Comparison of ENCODE assay signal across 9 cellular contexts in the genomic region with DNA sequence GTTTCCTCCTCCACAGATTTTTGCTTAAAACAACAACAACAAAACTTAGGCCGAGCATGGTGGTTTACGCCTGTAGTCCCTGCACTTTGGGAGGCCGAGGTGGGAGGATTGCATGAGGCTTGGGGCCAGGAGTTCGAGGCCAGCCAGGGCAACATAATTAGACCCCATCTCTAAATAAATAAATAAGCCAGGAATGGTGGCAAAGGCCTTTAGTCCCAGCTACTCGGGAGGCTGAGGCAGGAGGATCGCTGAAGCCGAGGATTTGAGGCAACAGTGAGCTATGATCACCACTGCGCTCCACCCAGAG. TPM values are rescaled to one million over a fixed set of nuclear protein-coding genes. Genes with fewer than 3 reads are reported as not detected.
DNase-seq lines count a peak whose midpoint lies in the region; ATAC-seq and TF ChIP-seq lines count a peak whose summit lies in the region.
"Had no signal": no experiment of that assay in that cellular context is flagged by ENCODE, and none has a peak within 500 bp of the region (broad histone marks: within the 10 kb centered on the region; RNA-seq: fewer than 3 reads in every experiment).

No MANE protein-coding gene starts in this region.

- peaks cover 9% of the 10 kb centered on the region for H3K36me3 Mint-ChIP-seq in natural killer cell treated with Interleukin-12 subunit alpha and Interleukin-12 subunit beta and Interleukin-15 and Interleukin-18, amount 100 ng/mL, for 72 hours

- TF ChIP-seq CTCF in AG04450 (IDR thresholded peaks at IDR 0.05; ENCODE audit: low read depth, low read length), result no peak

- H3K4me1 Mint-ChIP-seq in natural killer cell treated with Interleukin-12 subunit alpha and Interleukin-12 subunit beta and Interleukin-15 and Interleukin-18, amount 100 ng/mL, for 72 hours (ENCODE audit: low read depth in 2 of 2), result peaks cover 20 to 32% of the 10 kb centered on the region in 2 donors

- H3K9ac ChIP-seq in HUES6 (ENCODE audit: low read length) (no peak overlapping the region), adipocyte (ENCODE audit: low read length) (peak overlapping the region; percentile 93)

- no peaks in the 10 kb centered on the region for H3K9me3 ChIP-seq in AG04450 (ENCODE audit: control insufficient read depth, insufficient read depth, low read length)
- no peaks in the 10 kb centered on the region for H3K9me3 ChIP-seq in HUES6 (ENCODE audit: control insufficient read depth, insufficient read depth, low read depth, low read length)
- H3K9me3 ChIP-seq in adipocyte (ENCODE audit: control insufficient read depth, low read length), result no peaks in the 10 kb centered on the region
- H3K9me3 ChIP-seq: heart right ventricle had no signal

- no peak for ATAC-seq in natural killer cell treated with Interleukin-12 subunit alpha and Interleukin-12 subunit beta and Interleukin-15 and Interleukin-18, amount 100 ng/mL, for 72 hours
- ATAC-seq in HG03045 (IDR thresholded peaks at IDR 0.05; ENCODE audit: unreplicated experiment) (no peak), HG02970 (IDR thresholded peaks at IDR 0.05; ENCODE audit: low FRiP score, unreplicated experiment) (no peak)
- ATAC-seq: heart right ventricle had no signal

- POLR2A ChIA-PET in AG04450 (lab: Yijun Ruan, JAX), result interaction anchor here (0.9 to 2.4 kb wide), 2 partner anchors 79 to 91 kb away, joined by 3 to 8 read pairs; no protein-coding TSS in a partner anchor

- H3K4me1 ChIP-seq in HUES6 (ENCODE audit: control insufficient read depth, insufficient read depth, low read length), result peaks cover 6% of the 10 kb centered on the region
- peaks cover 27% of the 10 kb centered on the region for H3K4me1 ChIP-seq in adipocyte (ENCODE audit: control insufficient read depth, insufficient read depth, low read length)

- H3K27ac ChIP-seq in AG04450 (ENCODE audit: low read depth, low read length) (peak overlapping the region; percentile 21), HUES6 (ENCODE audit: low read depth, low read length) (no peak overlapping the region)

- H3K36me3 ChIP-seq in HUES6 (ENCODE audit: control insufficient read depth, insufficient read depth, low read length) (no peaks in the 10 kb centered on the region), adipocyte (ENCODE audit: control insufficient read depth, insufficient read depth, low read length, severe bottlenecking) (no peaks in the 10 kb centered on the region)
- H3K36me3 ChIP-seq: heart right ventricle had no signal

- no peak overlapping the region for H3K4me3 ChIP-seq in AG04450 (ENCODE audit: low read depth, low read length)
- peak overlapping the region; percentile 85 for H3K4me3 ChIP-seq in HUES6 (ENCODE audit: low read depth, low read length)
- H3K4me3 ChIP-seq in adipocyte (ENCODE audit: low read length), result peak overlapping the region; percentile 89

- no peaks in the 10 kb centered on the region for H3K27me3 Mint-ChIP-seq in natural killer cell treated with Interleukin-12 subunit alpha and Interleukin-12 subunit beta and Interleukin-15 and Interleukin-18, amount 100 ng/mL, for 72 hours

- CTCF ChIA-PET in AG04450 (lab: Charles Lee), result interaction anchor here (1.3 to 2.3 kb wide), 2 partner anchors 91 to 407 kb away, joined by 5 to 8 read pairs; no protein-coding TSS in a partner anchor

- H3K4me3 Mint-ChIP-seq in natural killer cell treated with Interleukin-12 subunit alpha and Interleukin-12 subunit beta and Interleukin-15 and Interleukin-18, amount 100 ng/mL, for 72 hours, result peak overlapping the region; percentile 91

- no peaks in the 10 kb centered on the region for H3K9me3 Mint-ChIP-seq in natural killer cell treated with Interleukin-12 subunit alpha and Interleukin-12 subunit beta and Interleukin-15 and Interleukin-18, amount 100 ng/mL, for 72 hours

- H3K27ac Mint-ChIP-seq in natural killer cell treated with Interleukin-12 subunit alpha and Interleukin-12 subunit beta and Interleukin-15 and Interleukin-18, amount 100 ng/mL, for 72 hours, result peak overlapping the region; percentile 95 to 97

- DNase-seq in AG04450 (ENCODE audit: low read depth, low spot score), result no peak
- DNase-seq in adipocyte (ENCODE audit: low read depth), result no peak
- DNase-seq in natural killer cell treated with Interleukin-12 subunit alpha and Interleukin-12 subunit beta and Interleukin-15 and Interleukin-18, amount 100 ng/mL, for 72 hours (ENCODE audit: low spot score), result no peak
- DNase-seq in AML-193 (lab: John Stamatoyannopoulos, UW), result no peak
- DNase-seq in RKO (ENCODE audit: low spot score), result no peak
- DNase-seq: heart right ventricle had no signal

- H3K27me3 ChIP-seq in AG04450 (ENCODE audit: control insufficient read depth, insufficient read depth, low read length) (no peaks in the 10 kb centered on the region), HUES6 (ENCODE audit: control insufficient read depth, insufficient read depth, low read length) (no peaks in the 10 kb centered on the region), adipocyte (replicated peaks; ENCODE audit: control insufficient read depth, insufficient read depth, low read length) (no peaks in the 10 kb centered on the region)
- H3K27me3 ChIP-seq: heart right ventricle had no signal

RNA-seq across cellular contexts. Expression of gene HP1BP3, which starts 1.3 kb away (rescaled TPM):
- 141 and 203 TPM in 2 replicates for polyA plus RNA-seq in AG04450 (2011; rRNA removed)
- 94.1 and 123 TPM in 2 replicates for polyA minus RNA-seq in AG04450 (2011; rRNA and poly(A)+ RNA removed)
- 100 to 1,000 TPM; 182 to 347 TPM for total RNA-seq in natural killer cell treated with Interleukin-12 subunit alpha and Interleukin-12 subunit beta and Interleukin-15 and Interleukin-18, amount 100 ng/mL, for 72 hours

RNA-seq across cellular contexts. Expression of gene SH2D5, which starts 55.9 kb away (rescaled TPM):
- 4.9 and 6.5 TPM in 2 replicates for polyA plus RNA-seq in AG04450 (2011; rRNA removed)
- 3.5 and 5.3 TPM in 2 replicates for polyA minus RNA-seq in AG04450 (2011; rRNA and poly(A)+ RNA removed)
- total RNA-seq in natural killer cell treated with Interleukin-12 subunit alpha and Interleukin-12 subunit beta and Interleukin-15 and Interleukin-18, amount 100 ng/mL, for 72 hours, result under 1 TPM; 0.14 to 0.19 TPM
